8 cellular contexts compared by ENCODE assay signal in genomic region chr12:22100952-22101748, GRCh38. TPM values are rescaled to one million over a fixed set of nuclear protein-coding genes. Genes with fewer than 3 reads are reported as not detected.
DNase-seq lines count a peak whose midpoint lies in the region; ATAC-seq and TF ChIP-seq lines count a peak whose summit lies in the region.

No MANE protein-coding gene starts in this region.

- H3K27ac ChIP-seq in H9 (ENCODE audit: insufficient read length, low read depth, low read length) = no peak overlapping the region

- no peak overlapping the region for H2AK5ac ChIP-seq in H9 (ENCODE audit: insufficient read length, low read length)

- no peak overlapping the region for H3K4me3 Mint-ChIP-seq in activated T-cell treated with anti-CD3 and anti-CD28 coated beads, Interleukin-2, amount 50 U/mL, for 24 hours
- H3K4me3 Mint-ChIP-seq in H9 (no peak overlapping the region), glutamatergic neuron (ENCODE audit: unreplicated experiment) (no peak overlapping the region)
- H3K4me3 Mint-ChIP-seq in activated CD8-positive, alpha-beta T cell treated with anti-CD3 and anti-CD28 coated beads, Interleukin-2, amount 10 ng/mL, durations not matched to agents 7 days and 5 days = no peak overlapping the region

- no peaks in the 10 kb centered on the region for H3K79me2 ChIP-seq in H9 (ENCODE audit: insufficient read depth, low read length)

- no peak overlapping the region for H2AFZ ChIP-seq in H9 (ENCODE audit: low read length)

- TF ChIP-seq CTCF in H9 (conservative IDR thresholded peaks at IDR 0.05) (peak; percentile 74), glutamatergic neuron (IDR thresholded peaks at IDR 0.05; ENCODE audit: partially characterized antibody, unreplicated experiment) (peak; percentile 50)

- H3K27me3 Mint-ChIP-seq in activated T-cell treated with anti-CD3 and anti-CD28 coated beads, Interleukin-2, amount 50 U/mL, for 24 hours = no peaks in the 10 kb centered on the region
- H3K27me3 Mint-ChIP-seq in H9 (ENCODE audit: low read depth) (peaks cover 4% of the 10 kb centered on the region), glutamatergic neuron (ENCODE audit: unreplicated experiment) (peaks cover 1% of the 10 kb centered on the region)
- peaks cover 9% of the 10 kb centered on the region for H3K27me3 Mint-ChIP-seq in activated CD8-positive, alpha-beta T cell treated with anti-CD3 and anti-CD28 coated beads, Interleukin-2, amount 10 ng/mL, durations not matched to agents 7 days and 5 days (ENCODE audit: low read depth)

- no peak overlapping the region for H3K23ac ChIP-seq in H9 (ENCODE audit: insufficient read length, low read depth, low read length)

- H3K79me1 ChIP-seq in H9 (ENCODE audit: insufficient read depth, low read depth, low read length, poor library complexity, severe bottlenecking) = no peaks in the 10 kb centered on the region

- no peaks in the 10 kb centered on the region for H3K9me3 Mint-ChIP-seq in activated T-cell treated with anti-CD3 and anti-CD28 coated beads, Interleukin-2, amount 50 U/mL, for 24 hours
- H3K9me3 Mint-ChIP-seq in H9 = no peaks in the 10 kb centered on the region
- no peaks in the 10 kb centered on the region for H3K9me3 Mint-ChIP-seq in activated CD8-positive, alpha-beta T cell treated with anti-CD3 and anti-CD28 coated beads, Interleukin-2, amount 10 ng/mL, durations not matched to agents 7 days and 5 days (ENCODE audit: insufficient read depth)
- no peaks in the 10 kb centered on the region for H3K9me3 Mint-ChIP-seq in glutamatergic neuron (ENCODE audit: unreplicated experiment)

- POLR2A ChIA-PET in activated CD8-positive, alpha-beta T cell treated with anti-CD3 and anti-CD28 coated beads, Interleukin-2, amount 10 ng/mL, durations not matched to agents 7 days and 5 days (lab: Charles Lee) = no interaction called here

- H3K4me1 Mint-ChIP-seq in activated T-cell treated with anti-CD3 and anti-CD28 coated beads, Interleukin-2, amount 50 U/mL, for 24 hours (ENCODE audit: low read depth) = peaks cover 11% of the 10 kb centered on the region
- H3K4me1 Mint-ChIP-seq in H9 = no peaks in the 10 kb centered on the region; a peak in 1 of 4 replicates
- H3K4me1 Mint-ChIP-seq in activated CD8-positive, alpha-beta T cell treated with anti-CD3 and anti-CD28 coated beads, Interleukin-2, amount 10 ng/mL, durations not matched to agents 7 days and 5 days (ENCODE audit: low read depth) = peaks cover 13% of the 10 kb centered on the region
- no peaks in the 10 kb centered on the region for H3K4me1 Mint-ChIP-seq in glutamatergic neuron (ENCODE audit: low read depth, unreplicated experiment)

- WGBS in H9 (ENCODE audit: extremely low coverage, insufficient read length, low lambda C conversion rate) = no CpG with 5 or more reads among the region's 6 CpGs

- no peak overlapping the region for H3K4ac ChIP-seq in H9 (ENCODE audit: low read depth, low read length)

- no peak overlapping the region for H4K91ac ChIP-seq in H9 (ENCODE audit: insufficient read length, low read depth, low read length)

- no peak overlapping the region for H2BK12ac ChIP-seq in H9 (ENCODE audit: insufficient read length, low read depth, low read length)

- H4K20me1 ChIP-seq in H9 (ENCODE audit: control insufficient read depth, insufficient read depth, insufficient read length) = no peaks in the 10 kb centered on the region

- no peaks in the 10 kb centered on the region for H3K27me3 ChIP-seq in H9 (ENCODE audit: insufficient read depth, low read length)

- no peak overlapping the region for H3K27ac Mint-ChIP-seq in activated T-cell treated with anti-CD3 and anti-CD28 coated beads, Interleukin-2, amount 50 U/mL, for 24 hours
- no peak overlapping the region for H3K27ac Mint-ChIP-seq in H9
- H3K27ac Mint-ChIP-seq in activated CD8-positive, alpha-beta T cell treated with anti-CD3 and anti-CD28 coated beads, Interleukin-2, amount 10 ng/mL, durations not matched to agents 7 days and 5 days = no peak overlapping the region
- H3K27ac Mint-ChIP-seq in glutamatergic neuron (ENCODE audit: unreplicated experiment) = no peak overlapping the region

- H3K56ac ChIP-seq in H9 (ENCODE audit: insufficient read length, low read depth, low read length) = no peak overlapping the region

- no peaks in the 10 kb centered on the region for H3K23me2 ChIP-seq in H9 (ENCODE audit: insufficient read length, low read depth, low read length, poor library complexity, severe bottlenecking)

- peak; percentile 49 for ATAC-seq in activated CD8-positive, alpha-beta T cell treated with anti-CD3 and anti-CD28 coated beads, Interleukin-2, amount 10 ng/mL, durations not matched to agents 7 days and 5 days

- H4K8ac ChIP-seq in H9 (replicated peaks; ENCODE audit: insufficient read length, low read depth, low read length) = no peak overlapping the region

- no peak overlapping the region for H4K5ac ChIP-seq in H9 (ENCODE audit: insufficient read length, low read depth, low read length)

- no peak overlapping the region for H3K4me2 ChIP-seq in H9 (ENCODE audit: insufficient read depth, insufficient read length, low read length)

- DNase-seq in activated T-cell treated with anti-CD3 and anti-CD28 coated beads for 1 hour (ENCODE audit: low read depth) (peak; percentile 13), H9 (peak; percentile 79), NAMALWA (ENCODE audit: low spot score) (peak; percentile 63), glutamatergic neuron (peak; percentile 33), retina (peak; percentile 63), NCI-H2196 treated with DMSO at 0.1 percent for 48 hours (lab: John Stamatoyannopoulos, UW; ENCODE audit: unreplicated experiment) (no peak)
- DNase-seq in activated T-cell treated with anti-CD3 and anti-CD28 coated beads, Interleukin-2, amount 50 U/mL, for 24 hours = no peak
- peak; percentile 57 for DNase-seq in activated CD8-positive, alpha-beta T cell treated with anti-CD3 and anti-CD28 coated beads, Interleukin-2, amount 10 ng/mL, durations not matched to agents 7 days and 5 days

- H3K14ac ChIP-seq in H9 (ENCODE audit: insufficient read depth, low read length) = no peak overlapping the region

- no peak overlapping the region for H2BK5ac ChIP-seq in H9 (ENCODE audit: insufficient read length, low read length)

- no peak overlapping the region for H3K9ac ChIP-seq in H9 (ENCODE audit: extremely low read depth, insufficient read length, low read length)

- H3K36me3 Mint-ChIP-seq in activated T-cell treated with anti-CD3 and anti-CD28 coated beads, Interleukin-2, amount 50 U/mL, for 24 hours (ENCODE audit: low read depth) = no peaks in the 10 kb centered on the region
- H3K36me3 Mint-ChIP-seq in H9 (ENCODE audit: insufficient read depth in 1 of 3, low read depth in 3 of 3) (no peaks in the 10 kb centered on the region; a peak in 1 of 7 replicates), glutamatergic neuron (ENCODE audit: unreplicated experiment) (no peaks in the 10 kb centered on the region)
- H3K36me3 Mint-ChIP-seq in activated CD8-positive, alpha-beta T cell treated with anti-CD3 and anti-CD28 coated beads, Interleukin-2, amount 10 ng/mL, durations not matched to agents 7 days and 5 days (ENCODE audit: low read depth) = no peaks in the 10 kb centered on the region

- no peak overlapping the region for H2BK120ac ChIP-seq in H9 (ENCODE audit: low read depth, low read length, poor library complexity, severe bottlenecking)

- H3K18ac ChIP-seq in H9 (ENCODE audit: insufficient read length, low read depth, low read length) = peak overlapping the region; percentile 28

- H3K9me3 ChIP-seq in H9 (ENCODE audit: control insufficient read depth, low read depth, low read length) = no peaks in the 10 kb centered on the region

- no peak overlapping the region for H3T11ph ChIP-seq in H9 (ENCODE audit: low read length)

- CTCF ChIA-PET in activated CD8-positive, alpha-beta T cell treated with anti-CD3 and anti-CD28 coated beads, Interleukin-2, amount 10 ng/mL, durations not matched to agents 7 days and 5 days (lab: Charles Lee) = interaction anchor here (0.6 to 5.1 kb wide), 11 partner anchors 16 to 345 kb away, joined by 3 to 26 read pairs (median 4); no protein-coding TSS in a partner anchor

- no peak overlapping the region for H2BK20ac ChIP-seq in H9 (ENCODE audit: low read depth, low read length, poor library complexity, severe bottlenecking)

- no peak overlapping the region for H2BK15ac ChIP-seq in H9 (ENCODE audit: low read depth, low read length)

- H3K4me1 ChIP-seq in H9 (ENCODE audit: insufficient read depth, low read length) = no peaks in the 10 kb centered on the region

RNA-seq across cellular contexts. Expression of gene CMAS, which starts 55.1 kb away (rescaled TPM):
- 46.7 and 47.4 TPM in 2 replicates for total RNA-seq in H9 (2021)
- 10 to 100 TPM; 31.6 to 34.1 TPM for total RNA-seq in activated CD8-positive, alpha-beta T cell treated with anti-CD3 and anti-CD28 coated beads, Interleukin-2, amount 10 ng/mL, durations not matched to agents 7 days and 5 days
- total RNA-seq in glutamatergic neuron (ENCODE audit: unreplicated experiment) = 47.9 TPM

Comparison
In these comparisons a context has a peak if more than half of its experiments do, and no peak if none do; other contexts are left out.
1. DNase-seq: peak in activated T-cell treated with anti-CD3 and anti-CD28 coated beads for 1 hour (single experiment), H9 (single experiment), NAMALWA (single experiment), activated CD8-positive, alpha-beta T cell treated with anti-CD3 and anti-CD28 coated beads, Interleukin-2, amount 10 ng/mL, durations not matched to agents 7 days and 5 days (single experiment), glutamatergic neuron (single experiment) and retina (single experiment); none in activated T-cell treated with anti-CD3 and anti-CD28 coated beads, Interleukin-2, amount 50 U/mL, for 24 hours (single experiment) and NCI-H2196 treated with DMSO at 0.1 percent for 48 hours (single experiment).